2 cellular contexts compared by ENCODE assay signal in the genomic region with DNA sequence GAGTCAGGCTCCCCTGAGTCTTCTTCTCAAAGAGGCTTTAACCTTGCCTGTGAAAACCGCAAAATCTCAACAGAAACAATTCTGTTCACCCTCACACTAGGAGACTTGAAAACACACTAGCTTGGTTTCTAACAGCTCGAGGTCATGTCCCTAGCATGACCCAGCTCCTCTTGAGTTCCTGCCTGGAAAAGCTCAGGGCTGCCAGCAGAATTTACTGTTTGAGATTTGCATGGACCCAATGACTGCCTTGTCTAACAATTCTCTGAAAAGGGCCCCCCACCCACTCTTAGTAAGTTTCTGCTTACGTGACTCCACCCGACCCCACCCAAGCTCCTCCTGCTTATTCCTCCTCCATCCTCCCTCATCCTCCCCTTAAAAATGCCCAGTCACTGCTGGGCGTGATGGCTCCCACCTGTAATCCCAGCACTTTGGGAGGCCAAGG.
TF ChIP-seq lines count a peak whose summit lies in the region.

No MANE protein-coding gene starts in this region.

TF ChIP-seq in HepG2, 621 proteins besides CTCF, POLR2A, EP300 and RAD21 (continued from another document and continues in another):
- TF ChIP-seq, protein P1, sequence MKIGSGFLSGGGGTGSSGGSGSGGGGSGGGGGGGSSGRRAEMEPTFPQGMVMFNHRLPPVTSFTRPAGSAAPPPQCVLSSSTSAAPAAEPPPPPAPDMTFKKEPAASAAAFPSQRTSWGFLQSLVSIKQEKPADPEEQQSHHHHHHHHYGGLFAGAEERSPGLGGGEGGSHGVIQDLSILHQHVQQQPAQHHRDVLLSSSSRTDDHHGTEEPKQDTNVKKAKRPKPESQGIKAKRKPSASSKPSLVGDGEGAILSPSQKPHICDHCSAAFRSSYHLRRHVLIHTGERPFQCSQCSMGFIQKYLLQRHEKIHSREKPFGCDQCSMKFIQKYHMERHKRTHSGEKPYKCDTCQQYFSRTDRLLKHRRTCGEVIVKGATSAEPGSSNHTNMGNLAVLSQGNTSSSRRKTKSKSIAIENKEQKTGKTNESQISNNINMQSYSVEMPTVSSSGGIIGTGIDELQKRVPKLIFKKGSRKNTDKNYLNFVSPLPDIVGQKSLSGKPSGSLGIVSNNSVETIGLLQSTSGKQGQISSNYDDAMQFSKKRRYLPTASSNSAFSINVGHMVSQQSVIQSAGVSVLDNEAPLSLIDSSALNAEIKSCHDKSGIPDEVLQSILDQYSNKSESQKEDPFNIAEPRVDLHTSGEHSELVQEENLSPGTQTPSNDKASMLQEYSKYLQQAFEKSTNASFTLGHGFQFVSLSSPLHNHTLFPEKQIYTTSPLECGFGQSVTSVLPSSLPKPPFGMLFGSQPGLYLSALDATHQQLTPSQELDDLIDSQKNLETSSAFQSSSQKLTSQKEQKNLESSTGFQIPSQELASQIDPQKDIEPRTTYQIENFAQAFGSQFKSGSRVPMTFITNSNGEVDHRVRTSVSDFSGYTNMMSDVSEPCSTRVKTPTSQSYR (CRISPR knock-in tag; IDR thresholded peaks at IDR 0.05; ENCODE audit: borderline replicate concordance), result no peak
- TF ChIP-seq, protein P2, sequence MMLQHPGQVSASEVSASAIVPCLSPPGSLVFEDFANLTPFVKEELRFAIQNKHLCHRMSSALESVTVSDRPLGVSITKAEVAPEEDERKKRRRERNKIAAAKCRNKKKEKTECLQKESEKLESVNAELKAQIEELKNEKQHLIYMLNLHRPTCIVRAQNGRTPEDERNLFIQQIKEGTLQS (CRISPR knock-in tag; IDR thresholded peaks at IDR 0.05), result no peak
- TF ChIP-seq KDM5A (IDR thresholded peaks at IDR 0.05; ENCODE audit: borderline replicate concordance, low read length), result no peak
- TF ChIP-seq ZNF207 (IDR thresholded peaks at IDR 0.05; ENCODE audit: borderline replicate concordance), result no peak
- no peak for TF ChIP-seq ZNF234 (CRISPR knock-in tag; conservative IDR thresholded peaks at IDR 0.05)
- TF ChIP-seq, protein P3, sequence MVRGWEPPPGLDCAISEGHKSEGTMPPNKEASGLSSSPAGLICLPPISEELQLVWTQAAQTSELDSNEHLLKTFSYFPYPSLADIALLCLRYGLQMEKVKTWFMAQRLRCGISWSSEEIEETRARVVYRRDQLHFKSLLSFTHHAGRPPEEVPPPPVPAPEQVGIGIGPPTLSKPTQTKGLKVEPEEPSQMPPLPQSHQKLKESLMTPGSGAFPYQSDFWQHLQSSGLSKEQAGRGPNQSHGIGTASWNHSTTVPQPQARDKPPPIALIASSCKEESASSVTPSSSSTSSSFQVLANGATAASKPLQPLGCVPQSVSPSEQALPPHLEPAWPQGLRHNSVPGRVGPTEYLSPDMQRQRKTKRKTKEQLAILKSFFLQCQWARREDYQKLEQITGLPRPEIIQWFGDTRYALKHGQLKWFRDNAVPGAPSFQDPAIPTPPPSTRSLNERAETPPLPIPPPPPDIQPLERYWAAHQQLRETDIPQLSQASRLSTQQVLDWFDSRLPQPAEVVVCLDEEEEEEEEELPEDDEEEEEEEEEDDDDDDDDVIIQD (CRISPR knock-in tag; IDR thresholded peaks at IDR 0.05; ENCODE audit: low read depth), result no peak
- TF ChIP-seq, protein P4, sequence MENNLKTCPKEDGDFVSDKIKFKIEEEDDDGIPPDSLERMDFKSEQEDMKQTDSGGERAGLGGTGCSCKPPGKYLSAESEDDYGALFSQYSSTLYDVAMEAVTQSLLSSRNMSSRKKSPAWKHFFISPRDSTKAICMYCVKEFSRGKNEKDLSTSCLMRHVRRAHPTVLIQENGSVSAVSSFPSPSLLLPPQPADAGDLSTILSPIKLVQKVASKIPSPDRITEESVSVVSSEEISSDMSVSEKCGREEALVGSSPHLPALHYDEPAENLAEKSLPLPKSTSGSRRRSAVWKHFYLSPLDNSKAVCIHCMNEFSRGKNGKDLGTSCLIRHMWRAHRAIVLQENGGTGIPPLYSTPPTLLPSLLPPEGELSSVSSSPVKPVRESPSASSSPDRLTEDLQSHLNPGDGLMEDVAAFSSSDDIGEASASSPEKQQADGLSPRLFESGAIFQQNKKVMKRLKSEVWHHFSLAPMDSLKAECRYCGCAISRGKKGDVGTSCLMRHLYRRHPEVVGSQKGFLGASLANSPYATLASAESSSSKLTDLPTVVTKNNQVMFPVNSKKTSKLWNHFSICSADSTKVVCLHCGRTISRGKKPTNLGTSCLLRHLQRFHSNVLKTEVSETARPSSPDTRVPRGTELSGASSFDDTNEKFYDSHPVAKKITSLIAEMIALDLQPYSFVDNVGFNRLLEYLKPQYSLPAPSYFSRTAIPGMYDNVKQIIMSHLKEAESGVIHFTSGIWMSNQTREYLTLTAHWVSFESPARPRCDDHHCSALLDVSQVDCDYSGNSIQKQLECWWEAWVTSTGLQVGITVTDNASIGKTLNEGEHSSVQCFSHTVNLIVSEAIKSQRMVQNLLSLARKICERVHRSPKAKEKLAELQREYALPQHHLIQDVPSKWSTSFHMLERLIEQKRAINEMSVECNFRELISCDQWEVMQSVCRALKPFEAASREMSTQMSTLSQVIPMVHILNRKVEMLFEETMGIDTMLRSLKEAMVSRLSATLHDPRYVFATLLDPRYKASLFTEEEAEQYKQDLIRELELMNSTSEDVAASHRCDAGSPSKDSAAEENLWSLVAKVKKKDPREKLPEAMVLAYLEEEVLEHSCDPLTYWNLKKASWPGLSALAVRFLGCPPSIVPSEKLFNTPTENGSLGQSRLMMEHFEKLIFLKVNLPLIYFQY (CRISPR knock-in tag; IDR thresholded peaks at IDR 0.05; ENCODE audit: borderline replicate concordance), result no peak
- no peak for TF ChIP-seq RFX1 (IDR thresholded peaks at IDR 0.05)
- TF ChIP-seq, protein P5, sequence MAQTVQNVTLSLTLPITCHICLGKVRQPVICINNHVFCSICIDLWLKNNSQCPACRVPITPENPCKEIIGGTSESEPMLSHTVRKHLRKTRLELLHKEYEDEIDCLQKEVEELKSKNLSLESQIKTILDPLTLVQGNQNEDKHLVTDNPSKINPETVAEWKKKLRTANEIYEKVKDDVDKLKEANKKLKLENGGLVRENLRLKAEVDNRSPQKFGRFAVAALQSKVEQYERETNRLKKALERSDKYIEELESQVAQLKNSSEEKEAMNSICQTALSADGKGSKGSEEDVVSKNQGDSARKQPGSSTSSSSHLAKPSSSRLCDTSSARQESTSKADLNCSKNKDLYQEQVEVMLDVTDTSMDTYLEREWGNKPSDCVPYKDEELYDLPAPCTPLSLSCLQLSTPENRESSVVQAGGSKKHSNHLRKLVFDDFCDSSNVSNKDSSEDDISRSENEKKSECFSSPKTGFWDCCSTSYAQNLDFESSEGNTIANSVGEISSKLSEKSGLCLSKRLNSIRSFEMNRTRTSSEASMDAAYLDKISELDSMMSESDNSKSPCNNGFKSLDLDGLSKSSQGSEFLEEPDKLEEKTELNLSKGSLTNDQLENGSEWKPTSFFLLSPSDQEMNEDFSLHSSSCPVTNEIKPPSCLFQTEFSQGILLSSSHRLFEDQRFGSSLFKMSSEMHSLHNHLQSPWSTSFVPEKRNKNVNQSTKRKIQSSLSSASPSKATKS (CRISPR knock-in tag; IDR thresholded peaks at IDR 0.05), result no peak
- TF ChIP-seq TCF7 (IDR thresholded peaks at IDR 0.05; ENCODE audit: low read depth), result no peak
- no peak for TF ChIP-seq ATAD3A (CRISPR knock-in tag; IDR thresholded peaks at IDR 0.05)

TF ChIP-seq in GM23338, 12 proteins besides CTCF, POLR2A, EP300 and RAD21 (continued from another document):
- TF ChIP-seq, protein P6, sequence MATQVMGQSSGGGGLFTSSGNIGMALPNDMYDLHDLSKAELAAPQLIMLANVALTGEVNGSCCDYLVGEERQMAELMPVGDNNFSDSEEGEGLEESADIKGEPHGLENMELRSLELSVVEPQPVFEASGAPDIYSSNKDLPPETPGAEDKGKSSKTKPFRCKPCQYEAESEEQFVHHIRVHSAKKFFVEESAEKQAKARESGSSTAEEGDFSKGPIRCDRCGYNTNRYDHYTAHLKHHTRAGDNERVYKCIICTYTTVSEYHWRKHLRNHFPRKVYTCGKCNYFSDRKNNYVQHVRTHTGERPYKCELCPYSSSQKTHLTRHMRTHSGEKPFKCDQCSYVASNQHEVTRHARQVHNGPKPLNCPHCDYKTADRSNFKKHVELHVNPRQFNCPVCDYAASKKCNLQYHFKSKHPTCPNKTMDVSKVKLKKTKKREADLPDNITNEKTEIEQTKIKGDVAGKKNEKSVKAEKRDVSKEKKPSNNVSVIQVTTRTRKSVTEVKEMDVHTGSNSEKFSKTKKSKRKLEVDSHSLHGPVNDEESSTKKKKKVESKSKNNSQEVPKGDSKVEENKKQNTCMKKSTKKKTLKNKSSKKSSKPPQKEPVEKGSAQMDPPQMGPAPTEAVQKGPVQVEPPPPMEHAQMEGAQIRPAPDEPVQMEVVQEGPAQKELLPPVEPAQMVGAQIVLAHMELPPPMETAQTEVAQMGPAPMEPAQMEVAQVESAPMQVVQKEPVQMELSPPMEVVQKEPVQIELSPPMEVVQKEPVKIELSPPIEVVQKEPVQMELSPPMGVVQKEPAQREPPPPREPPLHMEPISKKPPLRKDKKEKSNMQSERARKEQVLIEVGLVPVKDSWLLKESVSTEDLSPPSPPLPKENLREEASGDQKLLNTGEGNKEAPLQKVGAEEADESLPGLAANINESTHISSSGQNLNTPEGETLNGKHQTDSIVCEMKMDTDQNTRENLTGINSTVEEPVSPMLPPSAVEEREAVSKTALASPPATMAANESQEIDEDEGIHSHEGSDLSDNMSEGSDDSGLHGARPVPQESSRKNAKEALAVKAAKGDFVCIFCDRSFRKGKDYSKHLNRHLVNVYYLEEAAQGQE (IDR thresholded peaks at IDR 0.05; ENCODE audit: unreplicated experiment), result no peak
- TF ChIP-seq, protein P7, sequence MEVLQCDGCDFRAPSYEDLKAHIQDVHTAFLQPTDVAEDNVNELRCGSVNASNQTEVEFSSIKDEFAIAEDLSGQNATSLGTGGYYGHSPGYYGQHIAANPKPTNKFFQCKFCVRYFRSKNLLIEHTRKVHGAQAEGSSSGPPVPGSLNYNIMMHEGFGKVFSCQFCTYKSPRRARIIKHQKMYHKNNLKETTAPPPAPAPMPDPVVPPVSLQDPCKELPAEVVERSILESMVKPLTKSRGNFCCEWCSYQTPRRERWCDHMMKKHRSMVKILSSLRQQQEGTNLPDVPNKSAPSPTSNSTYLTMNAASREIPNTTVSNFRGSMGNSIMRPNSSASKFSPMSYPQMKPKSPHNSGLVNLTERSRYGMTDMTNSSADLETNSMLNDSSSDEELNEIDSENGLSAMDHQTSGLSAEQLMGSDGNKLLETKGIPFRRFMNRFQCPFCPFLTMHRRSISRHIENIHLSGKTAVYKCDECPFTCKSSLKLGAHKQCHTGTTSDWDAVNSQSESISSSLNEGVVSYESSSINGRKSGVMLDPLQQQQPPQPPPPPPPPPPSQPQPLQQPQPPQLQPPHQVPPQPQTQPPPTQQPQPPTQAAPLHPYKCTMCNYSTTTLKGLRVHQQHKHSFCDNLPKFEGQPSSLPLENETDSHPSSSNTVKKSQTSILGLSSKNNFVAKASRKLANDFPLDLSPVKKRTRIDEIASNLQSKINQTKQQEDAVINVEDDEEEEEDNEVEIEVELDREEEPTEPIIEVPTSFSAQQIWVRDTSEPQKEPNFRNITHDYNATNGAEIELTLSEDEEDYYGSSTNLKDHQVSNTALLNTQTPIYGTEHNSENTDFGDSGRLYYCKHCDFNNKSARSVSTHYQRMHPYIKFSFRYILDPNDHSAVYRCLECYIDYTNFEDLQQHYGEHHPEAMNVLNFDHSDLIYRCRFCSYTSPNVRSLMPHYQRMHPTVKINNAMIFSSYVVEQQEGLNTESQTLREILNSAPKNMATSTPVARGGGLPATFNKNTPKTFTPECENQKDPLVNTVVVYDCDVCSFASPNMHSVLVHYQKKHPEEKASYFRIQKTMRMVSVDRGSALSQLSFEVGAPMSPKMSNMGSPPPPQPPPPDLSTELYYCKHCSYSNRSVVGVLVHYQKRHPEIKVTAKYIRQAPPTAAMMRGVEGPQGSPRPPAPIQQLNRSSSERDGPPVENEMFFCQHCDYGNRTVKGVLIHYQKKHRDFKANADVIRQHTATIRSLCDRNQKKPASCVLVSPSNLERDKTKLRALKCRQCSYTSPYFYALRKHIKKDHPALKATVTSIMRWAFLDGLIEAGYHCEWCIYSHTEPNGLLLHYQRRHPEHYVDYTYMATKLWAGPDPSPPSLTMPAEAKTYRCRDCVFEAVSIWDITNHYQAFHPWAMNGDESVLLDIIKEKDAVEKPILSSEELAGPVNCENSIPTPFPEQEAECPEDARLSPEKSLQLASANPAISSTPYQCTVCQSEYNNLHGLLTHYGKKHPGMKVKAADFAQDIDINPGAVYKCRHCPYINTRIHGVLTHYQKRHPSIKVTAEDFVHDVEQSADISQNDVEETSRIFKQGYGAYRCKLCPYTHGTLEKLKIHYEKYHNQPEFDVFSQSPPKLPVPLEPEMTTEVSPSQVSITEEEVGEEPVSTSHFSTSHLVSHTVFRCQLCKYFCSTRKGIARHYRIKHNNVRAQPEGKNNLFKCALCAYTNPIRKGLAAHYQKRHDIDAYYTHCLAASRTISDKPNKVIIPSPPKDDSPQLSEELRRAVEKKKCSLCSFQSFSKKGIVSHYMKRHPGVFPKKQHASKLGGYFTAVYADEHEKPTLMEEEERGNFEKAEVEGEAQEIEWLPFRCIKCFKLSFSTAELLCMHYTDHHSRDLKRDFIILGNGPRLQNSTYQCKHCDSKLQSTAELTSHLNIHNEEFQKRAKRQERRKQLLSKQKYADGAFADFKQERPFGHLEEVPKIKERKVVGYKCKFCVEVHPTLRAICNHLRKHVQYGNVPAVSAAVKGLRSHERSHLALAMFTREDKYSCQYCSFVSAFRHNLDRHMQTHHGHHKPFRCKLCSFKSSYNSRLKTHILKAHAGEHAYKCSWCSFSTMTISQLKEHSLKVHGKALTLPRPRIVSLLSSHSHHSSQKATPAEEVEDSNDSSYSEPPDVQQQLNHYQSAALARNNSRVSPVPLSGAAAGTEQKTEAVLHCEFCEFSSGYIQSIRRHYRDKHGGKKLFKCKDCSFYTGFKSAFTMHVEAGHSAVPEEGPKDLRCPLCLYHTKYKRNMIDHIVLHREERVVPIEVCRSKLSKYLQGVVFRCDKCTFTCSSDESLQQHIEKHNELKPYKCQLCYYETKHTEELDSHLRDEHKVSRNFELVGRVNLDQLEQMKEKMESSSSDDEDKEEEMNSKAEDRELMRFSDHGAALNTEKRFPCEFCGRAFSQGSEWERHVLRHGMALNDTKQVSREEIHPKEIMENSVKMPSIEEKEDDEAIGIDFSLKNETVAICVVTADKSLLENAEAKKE (CRISPR knock-in tag; IDR thresholded peaks at IDR 0.05), result no peak
